Comparison of ENCODE assay signal across 18 cellular contexts in the genomic region with DNA sequence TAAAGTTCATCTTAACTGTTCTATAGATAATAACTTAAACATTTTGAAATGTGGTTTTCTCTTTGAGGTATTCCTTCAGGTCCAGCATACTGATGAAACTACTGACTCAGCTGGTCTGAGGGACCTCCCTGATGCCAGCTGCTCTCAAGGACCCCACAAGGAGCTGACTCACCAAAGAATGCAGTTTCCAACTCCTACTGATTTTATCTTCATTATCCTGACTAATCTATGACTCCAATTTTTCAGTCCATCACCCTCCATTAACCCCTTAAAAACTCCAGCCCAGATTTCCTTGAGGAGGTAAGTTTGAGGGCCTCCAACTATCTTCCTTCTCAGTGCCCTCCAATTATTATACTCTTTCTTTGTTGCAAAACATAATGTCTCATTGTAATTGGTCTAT. TPM values are rescaled to one million over a fixed set of nuclear protein-coding genes. Genes with fewer than 3 reads are reported as not detected.
A peak's percentile ranks its signal among the peaks of the same experiment; 100 is the strongest.
DNase-seq lines count a peak whose midpoint lies in the region; ATAC-seq, FAIRE-seq and TF ChIP-seq lines count a peak whose summit lies in the region.
"Had no signal": no experiment of that assay in that cellular context is flagged by ENCODE, and none has a peak within 500 bp of the region (broad histone marks: within the 10 kb centered on the region; RNA-seq: fewer than 3 reads in every experiment).

No MANE protein-coding gene starts in this region.

- no peak for ATAC-seq in HG03135 (IDR thresholded peaks at IDR 0.05; ENCODE audit: unreplicated experiment)
- ATAC-seq: K562 had no signal

- H3K27ac ChIP-seq in SJCRH30, result peak overlapping the region; percentile 18; the same call in 1 of the 2 replicates
- H3K27ac ChIP-seq in PC-9, result no peak overlapping the region
- H3K27ac ChIP-seq: BLaER1, left ventricle myocardium inferior had no signal

- DNase-seq in HK-2 (ENCODE audit: unreplicated experiment) (peak; percentile 58), SJCRH30 (peak; percentile 65 to 67), fibroblast of the aortic adventitia (ENCODE audit: low read depth) (peak; percentile 65), retinal pigment epithelial cell (ENCODE audit: low read depth) (peak; percentile 42), PC-9 (no peak), NCI-H2029 (lab: John Stamatoyannopoulos, UW) (no peak), frontal cortex (ENCODE audit: low spot score in 2 of 2) (no peak)
- DNase-seq: activated CD4-positive, CD25-positive, alpha-beta regulatory T cell; activated naive CD8-positive, alpha-beta T cell treated with anti-CD3 and anti-CD28 coated beads, Interleukin-2, amount 10 ng/mL, durations not matched to agents 7 days and 5 days; central memory CD4-positive, alpha-beta T cell; effector CD4-positive, alpha-beta T cell; left ventricle myocardium inferior; NCI-H1105 treated with DMSO at 0.1 percent for 48 hours had no signal

- no peaks in the 10 kb centered on the region for H3K9me2 ChIP-seq in PC-9 (ENCODE audit: insufficient read depth)

- H3K4me1 ChIP-seq in SJCRH30, result peaks cover 17% of the 10 kb centered on the region
- H3K4me1 ChIP-seq in PC-9 (replicated peaks; ENCODE audit: insufficient read depth), result no peaks in the 10 kb centered on the region
- H3K4me1 ChIP-seq: BLaER1, left ventricle myocardium inferior had no signal

- BruUV-seq in PC-9 (replicated peaks; lab: Mats Ljungman, UMichigan), result no TSS peak

- POLR2A ChIA-PET in PC-9 (lab: Charles Lee; ENCODE audit: unreplicated experiment), result no interaction called here

- no peak for FAIRE-seq in frontal cortex (lab: Jason Lieb, UNC)
- FAIRE-seq: K562 had no signal

- no peak overlapping the region for H2AFZ ChIP-seq in PC-9

- H3K27me3 ChIP-seq in SJCRH30, result no peaks in the 10 kb centered on the region
- no peaks in the 10 kb centered on the region for H3K27me3 ChIP-seq in PC-9 (ENCODE audit: insufficient read depth, low read depth)
- H3K27me3 ChIP-seq: BLaER1 had no signal

- H3K4me2 ChIP-seq in PC-9, result no peak overlapping the region
- H3K4me2 ChIP-seq: BLaER1 had no signal

- intact Hi-C loops in PC-9 (cut with micrococcal nuclease; ENCODE audit: unreplicated experiment), result no loop called here

- H3K36me3 ChIP-seq in SJCRH30 (no peaks in the 10 kb centered on the region), PC-9 (ENCODE audit: low read depth) (no peaks in the 10 kb centered on the region)
- H3K36me3 ChIP-seq: BLaER1, left ventricle myocardium inferior had no signal

- H3F3A ChIP-seq in PC-9 (ENCODE audit: insufficient read depth, low read depth), result no peaks in the 10 kb centered on the region

- H4K20me1 ChIP-seq in PC-9 (ENCODE audit: insufficient read depth), result no peaks in the 10 kb centered on the region
- H4K20me1 ChIP-seq: BLaER1 had no signal

- H3K9me3 ChIP-seq in SJCRH30 (replicated peaks), result no peaks in the 10 kb centered on the region
- H3K9me3 ChIP-seq in PC-9 (ENCODE audit: insufficient read depth, low read depth), result no peaks in the 10 kb centered on the region
- H3K9me3 ChIP-seq: BLaER1 had no signal

- no peak for TF ChIP-seq CTCF in fibroblast of the aortic adventitia (IDR thresholded peaks at IDR 0.05; ENCODE audit: insufficient read depth, low read length)
- no peak for TF ChIP-seq CTCF in retinal pigment epithelial cell (conservative IDR thresholded peaks at IDR 0.05; ENCODE audit: low read depth, low read length)
- TF ChIP-seq CTCF in PC-9 (conservative IDR thresholded peaks at IDR 0.05), result no peak

- H3K4me3 ChIP-seq in SJCRH30 (no peak overlapping the region), fibroblast of the aortic adventitia (ENCODE audit: low read depth, low read length) (no peak overlapping the region), retinal pigment epithelial cell (ENCODE audit: low read length) (no peak overlapping the region), PC-9 (no peak overlapping the region)
- H3K4me3 ChIP-seq: BLaER1, K562, left ventricle myocardium inferior had no signal

- CTCF ChIA-PET in PC-9 (lab: Charles Lee), result no interaction called here

- no peaks in the 10 kb centered on the region for H3K79me2 ChIP-seq in PC-9 (ENCODE audit: low read depth)

RNA-seq across cellular contexts. Expression of a gene that starts 1.4 kb away (rescaled TPM):
- total RNA-seq in SJCRH30 (2014; rRNA removed; shearing (Covaris generic)), result 0.20 and 0.36 TPM in 2 replicates
- total RNA-seq in fibroblast of the aortic adventitia (ENCODE audit: low replicate concordance) (not detected in 2 replicates), PC-9 (2021) (not detected in 2 replicates), frontal cortex (not detected)
- total RNA-seq: activated CD8-positive, alpha-beta memory T cell treated with anti-CD3 and anti-CD28 coated beads for 36 hours; activated naive CD8-positive, alpha-beta T cell treated with anti-CD3 and anti-CD28 coated beads, Interleukin-2, amount 10 ng/mL, durations not matched to agents 7 days and 5 days; left ventricle myocardium inferior; posterior vena cava had no signal

Comparison
In these comparisons a context has a peak if more than half of its experiments do, and no peak if none do; other contexts are left out.
1. DNase-seq: peak in HK-2 (single experiment), SJCRH30 (2 of 2), fibroblast of the aortic adventitia (single experiment) and retinal pigment epithelial cell (single experiment); none in PC-9 (0 of 2), NCI-H2029 (single experiment) and frontal cortex (0 of 2).